Comparison of ENCODE assay signal across 26 cellular contexts in genomic region chr1:64659478-64659877, GRCh38.
"Had no signal": no experiment of that assay in that cellular context is flagged by ENCODE, and none has a peak within 500 bp of the region (broad histone marks: within the 10 kb centered on the region; RNA-seq: fewer than 3 reads in every experiment).

No MANE protein-coding gene starts in this region.

- H3K27me3 Mint-ChIP-seq: dendritic cell treated with granulocyte-macrophage colony-stimulating factor and Interleukin-4, amounts not matched to agents 40 ng/mL and 50 ng/mL, for 4 days; stimulated activated memory B cell treated with anti-CD40 and anti-IgM and Interleukin-4, amounts not matched to agents 10 μg/mL and 1 μg/mL and 100 μg/mL, for 72 hours; stimulated activated naive CD8-positive, alpha-beta T cell treated with anti-CD3 and anti-CD28 coated beads, Interleukin-15, Interleukin-2, amounts not matched to agents 100 ng/mL and 50 ng/mL, for 24 hours had no signal

- H3K4me3 Mint-ChIP-seq: dendritic cell treated with granulocyte-macrophage colony-stimulating factor and Interleukin-4, amounts not matched to agents 40 ng/mL and 50 ng/mL, for 4 days; endodermal cell; naive thymus-derived CD4-positive, alpha-beta T cell; nephron; stimulated activated memory B cell treated with anti-CD40 and anti-IgM and Interleukin-4, amounts not matched to agents 10 μg/mL and 1 μg/mL and 100 μg/mL, for 72 hours; stimulated activated naive CD8-positive, alpha-beta T cell treated with anti-CD3 and anti-CD28 coated beads, Interleukin-15, Interleukin-2, amounts not matched to agents 100 ng/mL and 50 ng/mL, for 24 hours had no signal

- H3K36me3 Mint-ChIP-seq: stimulated activated memory B cell treated with anti-CD40 and anti-IgM and Interleukin-4, amounts not matched to agents 10 μg/mL and 1 μg/mL and 100 μg/mL, for 72 hours had no signal

- H3K27ac Mint-ChIP-seq: dendritic cell treated with granulocyte-macrophage colony-stimulating factor and Interleukin-4, amounts not matched to agents 40 ng/mL and 50 ng/mL, for 4 days; endodermal cell; stimulated activated memory B cell treated with anti-CD40 and anti-IgM and Interleukin-4, amounts not matched to agents 10 μg/mL and 1 μg/mL and 100 μg/mL, for 72 hours; stimulated activated naive CD8-positive, alpha-beta T cell treated with anti-CD3 and anti-CD28 coated beads, Interleukin-15, Interleukin-2, amounts not matched to agents 100 ng/mL and 50 ng/mL, for 24 hours had no signal

- DNase-seq: colonic mucosa; effector CD8-positive, alpha-beta T cell; endodermal cell; foreskin keratinocyte; heart left ventricle; left cardiac atrium; left lung; mesenchymal stem cell; midbrain; naive thymus-derived CD4-positive, alpha-beta T cell; nucleus accumbens; ovary; posterior cingulate gyrus; psoas muscle; right cardiac atrium; sigmoid colon; stimulated activated CD4-positive, alpha-beta T cell treated with anti-CD3 and anti-CD28 coated beads, Interleukin-2, amount 100 ng/mL, for 24 hours; stimulated activated CD4-positive, alpha-beta T cell treated with anti-CD3 and anti-CD28 coated beads, Interleukin-4, amount 100 ng/mL, for 24 hours; transverse colon; upper lobe of right lung; uterus had no signal

- ATAC-seq: foreskin keratinocyte; gastroesophageal sphincter; heart left ventricle; left cardiac atrium; left lung; naive thymus-derived CD4-positive, alpha-beta T cell; psoas muscle; right cardiac atrium; stimulated activated memory B cell treated with anti-CD40 and anti-IgM and Interleukin-4, amounts not matched to agents 10 μg/mL and 1 μg/mL and 100 μg/mL, for 72 hours; upper lobe of right lung had no signal

- H3K9me3 Mint-ChIP-seq: dendritic cell treated with granulocyte-macrophage colony-stimulating factor and Interleukin-4, amounts not matched to agents 40 ng/mL and 50 ng/mL, for 4 days; endodermal cell; naive thymus-derived CD4-positive, alpha-beta T cell; nephron; stimulated activated memory B cell treated with anti-CD40 and anti-IgM and Interleukin-4, amounts not matched to agents 10 μg/mL and 1 μg/mL and 100 μg/mL, for 72 hours; stimulated activated naive CD8-positive, alpha-beta T cell treated with anti-CD3 and anti-CD28 coated beads, Interleukin-15, Interleukin-2, amounts not matched to agents 100 ng/mL and 50 ng/mL, for 24 hours had no signal

- H3K4me1 Mint-ChIP-seq: naive thymus-derived CD4-positive, alpha-beta T cell; stimulated activated memory B cell treated with anti-CD40 and anti-IgM and Interleukin-4, amounts not matched to agents 10 μg/mL and 1 μg/mL and 100 μg/mL, for 72 hours had no signal
